Comparison of ENCODE assay signal across 20 cellular contexts in genomic region chr12:89859513-89860220, GRCh38.
DNase-seq lines count a peak whose midpoint lies in the region; ATAC-seq and TF ChIP-seq lines count a peak whose summit lies in the region.
"Had no signal": no experiment of that assay in that cellular context is flagged by ENCODE, and none has a peak within 500 bp of the region (broad histone marks: within the 10 kb centered on the region; RNA-seq: fewer than 3 reads in every experiment).

No MANE protein-coding gene starts in this region.

- no peaks in the 10 kb centered on the region for H3K4me1 Mint-ChIP-seq in MCF 10A (ENCODE audit: insufficient read depth, unreplicated experiment)
- H3K4me1 Mint-ChIP-seq in activated B cell treated with CpG ODN at 0.5 μM for 24 hours, result peaks cover 95% of the 10 kb centered on the region

- CTCF ChIA-PET in MCF 10A (lab: Yijun Ruan, JAX), result interaction anchor here (0.6 to 0.7 kb wide), 2 partner anchors 317 to 1121 kb away, joined by 3 to 4 read pairs; no protein-coding TSS in a partner anchor
- CTCF ChIA-PET in activated B cell treated with CpG ODN at 0.5 μM for 24 hours (lab: Charles Lee), result interaction anchor here (1.0 to 1.6 kb wide), 3 partner anchors 91 to 316 kb away, joined by 3 to 5 read pairs (median 3); partner anchors contain the start of gene ATP2B1

- POLR2A ChIA-PET in MCF 10A (lab: Yijun Ruan, JAX) (no interaction called here), activated B cell treated with CpG ODN at 0.5 μM for 24 hours (lab: Charles Lee) (interaction anchor here (0.6 to 6.0 kb wide), 4 partner anchors 21 to 151 kb away, joined by 4 to 64 read pairs (median 6); partner anchors contain the start of gene ATP2B1)

- H3K36me3 Mint-ChIP-seq in MCF 10A (ENCODE audit: insufficient read depth, unreplicated experiment), result peaks cover 5% of the 10 kb centered on the region
- no peaks in the 10 kb centered on the region for H3K36me3 Mint-ChIP-seq in activated B cell treated with CpG ODN at 0.5 μM for 24 hours (ENCODE audit: low read depth)

- H3K9me3 Mint-ChIP-seq in MCF 10A (ENCODE audit: unreplicated experiment), result no peaks in the 10 kb centered on the region
- no peaks in the 10 kb centered on the region for H3K9me3 Mint-ChIP-seq in activated B cell treated with CpG ODN at 0.5 μM for 24 hours

- no peaks in the 10 kb centered on the region for H3K9me3 ChIP-seq in breast epithelium
- H3K9me3 ChIP-seq in uterus, result no peaks in the 10 kb centered on the region
- H3K9me3 ChIP-seq: Caco-2, psoas muscle, thyroid gland had no signal

- TF ChIP-seq CTCF in MCF 10A (IDR thresholded peaks at IDR 0.05; ENCODE audit: unreplicated experiment) (no peak), breast epithelium (IDR thresholded peaks at IDR 0.05) (no peak), activated B cell treated with CpG ODN at 0.5 μM for 24 hours (IDR thresholded peaks at IDR 0.05) (no peak), uterus (IDR thresholded peaks at IDR 0.05) (no peak)

- no peak for TF ChIP-seq POLR2A in breast epithelium (IDR thresholded peaks at IDR 0.05)
- no peak for TF ChIP-seq POLR2A in uterus (IDR thresholded peaks at IDR 0.05)

- BruUV-seq in MCF 10A (replicated peaks; lab: Mats Ljungman, UMichigan), result no TSS peak

- H3K4me3 Mint-ChIP-seq in MCF 10A (ENCODE audit: unreplicated experiment), result no peak overlapping the region
- no peak overlapping the region for H3K4me3 Mint-ChIP-seq in activated B cell treated with CpG ODN at 0.5 μM for 24 hours
- H3K4me3 Mint-ChIP-seq: activated naive CD8-positive, alpha-beta T cell treated with anti-CD3 and anti-CD28 coated beads, Interleukin-2, amount 50 U/mL, for 24 hours; nephron had no signal

- no peaks in the 10 kb centered on the region for H3K36me3 ChIP-seq in breast epithelium
- H3K36me3 ChIP-seq in uterus, result no peaks in the 10 kb centered on the region
- H3K36me3 ChIP-seq: thyroid gland had no signal

- no peaks in the 10 kb centered on the region for H3K27me3 ChIP-seq in breast epithelium
- no peaks in the 10 kb centered on the region for H3K27me3 ChIP-seq in uterus
- H3K27me3 ChIP-seq: thyroid gland had no signal

- H3K4me1 ChIP-seq in breast epithelium (no peaks in the 10 kb centered on the region), uterus (no peaks in the 10 kb centered on the region)
- H3K4me1 ChIP-seq: thyroid gland had no signal

- DNase-seq in MCF 10A (ENCODE audit: unreplicated experiment) (no peak), breast epithelium (ENCODE audit: low spot score in 2 of 2) (no peak), activated B cell treated with CpG ODN at 0.5 μM for 24 hours (no peak), mucosa of gallbladder (ENCODE audit: low spot score) (peak; percentile 44), inferior parietal cortex (ENCODE audit: extremely low spot score) (no peak), uterus (no peak)
- DNase-seq in stimulated activated CD4-positive, alpha-beta T cell treated with anti-CD3 and anti-CD28 coated beads, Interleukin-4, amount 100 ng/mL, for 1 hour, result no peak
- DNase-seq: ACHN; activated naive CD8-positive, alpha-beta T cell treated with anti-CD3 and anti-CD28 coated beads, Interleukin-2, amount 50 U/mL, for 24 hours; Caco-2; HCEC 1CT; NCI-H187; psoas muscle; SW 1271; thyroid gland had no signal

- H3K27ac Mint-ChIP-seq in MCF 10A (ENCODE audit: low read depth, unreplicated experiment) (peak overlapping the region; percentile 17), activated B cell treated with CpG ODN at 0.5 μM for 24 hours (peak overlapping the region; percentile 47)
- H3K27ac Mint-ChIP-seq: nephron had no signal

- no peaks in the 10 kb centered on the region for H3K27me3 Mint-ChIP-seq in MCF 10A (ENCODE audit: insufficient read depth, unreplicated experiment)
- H3K27me3 Mint-ChIP-seq in activated B cell treated with CpG ODN at 0.5 μM for 24 hours, result no peaks in the 10 kb centered on the region
- H3K27me3 Mint-ChIP-seq: activated naive CD8-positive, alpha-beta T cell treated with anti-CD3 and anti-CD28 coated beads, Interleukin-2, amount 50 U/mL, for 24 hours had no signal

- H3K27ac ChIP-seq in breast epithelium (no peak overlapping the region), uterus (no peak overlapping the region)
- H3K27ac ChIP-seq: epithelial cell of prostate, HL-60, psoas muscle, thyroid gland had no signal

- intact Hi-C loops in MCF 10A (cut with micrococcal nuclease) (no loop called here), breast epithelium (cut with DNase I; ENCODE audit: low total_unique reads) (no loop called here), activated B cell treated with CpG ODN at 0.5 μM for 24 hours (cut with micrococcal nuclease) (loop anchor here (5.0 kb wide), 3 partner anchors 37 to 393 kb away; no protein-coding TSS in a partner anchor), uterus (cut with DNase I; ENCODE audit: low total_unique reads) (no loop called here)

- no peak for ATAC-seq in activated B cell treated with CpG ODN at 0.5 μM for 24 hours (ENCODE audit: low read depth)
- no peak for ATAC-seq in HG03108 (IDR thresholded peaks at IDR 0.05; ENCODE audit: unreplicated experiment)
- ATAC-seq: activated naive CD8-positive, alpha-beta T cell treated with anti-CD3 and anti-CD28 coated beads, Interleukin-2, amount 50 U/mL, for 24 hours; psoas muscle had no signal

- H3K4me3 ChIP-seq in breast epithelium, result no peak overlapping the region
- no peak overlapping the region for H3K4me3 ChIP-seq in uterus
- H3K4me3 ChIP-seq: lung, psoas muscle, thyroid gland had no signal
